In the genomic region with DNA sequence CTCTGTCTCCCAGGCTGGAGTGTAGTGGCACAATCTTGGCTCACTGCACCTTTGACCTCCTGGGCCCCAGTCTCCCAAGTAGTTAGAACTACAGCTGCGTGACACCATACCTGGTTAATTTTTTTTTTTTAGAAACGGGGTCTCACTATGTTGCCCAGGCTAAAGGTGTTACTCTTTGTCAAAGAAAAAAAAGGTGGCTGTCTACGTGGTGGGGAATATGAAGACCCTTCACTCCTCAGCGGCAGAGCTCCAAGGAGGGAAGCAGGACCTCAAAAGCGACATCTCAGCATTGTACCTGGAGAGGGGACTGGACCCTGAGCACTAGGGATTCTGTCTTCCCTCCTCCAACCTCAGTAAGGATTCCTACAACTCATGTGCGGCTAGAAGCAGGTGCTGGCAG, we compare ENCODE assay signal across 1 cellular context.
TF ChIP-seq lines count a peak whose summit lies in the region.

No MANE protein-coding gene starts in this region.

TF ChIP-seq in K562, 482 proteins besides CTCF, POLR2A, EP300 and RAD21:
- TF ChIP-seq ZNF274 (IDR thresholded peaks at IDR 0.05; ENCODE audit: borderline replicate concordance, low read depth, low read length), result no peak
- TF ChIP-seq ZKSCAN1 (IDR thresholded peaks at IDR 0.05; ENCODE audit: low read depth, low read length), result no peak
- peak; percentile 29 for TF ChIP-seq RBM25 (IDR thresholded peaks at IDR 0.05; ENCODE audit: low read depth, low read length, severe bottlenecking)
- TF ChIP-seq ZNF121 (CRISPR knock-in tag; conservative IDR thresholded peaks at IDR 0.05), result peak; percentile 94
